1 cellular context compared by ENCODE assay signal in the genomic region with DNA sequence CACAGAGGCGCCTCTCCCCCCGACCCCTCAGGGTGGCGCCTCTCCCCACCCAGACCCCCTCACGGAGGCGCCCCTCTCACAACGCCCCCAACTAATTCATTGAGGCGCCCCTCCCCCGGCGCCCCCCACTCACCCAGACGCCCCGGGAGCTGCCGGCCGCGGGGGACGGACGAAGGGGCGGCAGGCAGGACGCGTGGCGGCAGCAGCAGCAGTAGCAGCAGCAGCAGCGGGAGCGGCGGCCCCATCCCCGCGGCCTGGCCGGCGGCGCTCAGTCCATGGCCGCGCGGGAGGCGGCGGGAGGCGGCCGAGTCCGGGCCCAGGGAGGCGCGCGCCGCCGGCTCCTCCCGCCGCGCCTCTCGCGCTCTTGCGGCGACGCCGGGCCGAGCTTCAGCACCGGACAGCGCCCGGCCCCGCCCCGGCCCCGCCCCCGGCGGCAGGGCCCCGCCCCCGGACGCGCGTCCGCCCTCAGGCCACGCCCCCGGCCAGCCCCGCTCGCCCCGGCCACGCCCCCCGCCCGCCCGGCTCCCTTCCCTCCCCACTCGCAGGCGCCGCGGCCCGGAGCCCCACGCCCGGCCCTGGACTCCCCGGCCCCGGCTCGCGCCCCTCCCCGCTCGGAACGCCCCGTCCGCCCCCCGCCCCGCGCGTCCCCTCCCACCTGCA.
TF ChIP-seq lines count a peak whose summit lies in the region.

TSS of gene PTPRN2 (minus strand) at position 399 of the 660 bp plus-strand sequence.

TF ChIP-seq in K562, 482 proteins besides CTCF, POLR2A, EP300 and RAD21 (continued from another document):
- peak; percentile 16; the same call in 1 of the 2 replicates for TF ChIP-seq CREB1 (IDR thresholded peaks at IDR 0.05)
- no peak for TF ChIP-seq CREB1 (CRISPR knock-in tag; IDR thresholded peaks at IDR 0.05)
- TF ChIP-seq CREM (IDR thresholded peaks at IDR 0.05; ENCODE audit: low read depth) = peak; percentile 53
- TF ChIP-seq, protein P1, sequence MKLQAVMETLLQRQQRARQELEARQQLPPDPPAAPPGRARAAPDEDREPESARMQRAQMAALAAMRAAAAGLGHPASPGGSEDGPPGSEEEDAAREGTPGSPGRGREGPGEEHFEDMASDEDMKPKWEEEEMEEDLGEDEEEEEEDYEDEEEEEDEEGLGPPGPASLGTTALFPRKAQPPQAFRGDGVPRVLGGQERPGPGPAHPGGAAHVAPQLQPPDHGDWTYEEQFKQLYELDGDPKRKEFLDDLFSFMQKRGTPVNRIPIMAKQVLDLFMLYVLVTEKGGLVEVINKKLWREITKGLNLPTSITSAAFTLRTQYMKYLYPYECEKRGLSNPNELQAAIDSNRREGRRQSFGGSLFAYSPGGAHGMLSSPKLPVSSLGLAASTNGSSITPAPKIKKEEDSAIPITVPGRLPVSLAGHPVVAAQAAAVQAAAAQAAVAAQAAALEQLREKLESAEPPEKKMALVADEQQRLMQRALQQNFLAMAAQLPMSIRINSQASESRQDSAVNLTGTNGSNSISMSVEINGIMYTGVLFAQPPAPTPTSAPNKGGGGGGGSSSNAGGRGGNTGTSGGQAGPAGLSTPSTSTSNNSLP (IDR thresholded peaks at IDR 0.05; ENCODE audit: borderline replicate concordance, low read depth, low read length) = no peak
- TF ChIP-seq REST (CRISPR knock-in tag; IDR thresholded peaks at IDR 0.05; ENCODE audit: low read depth) = peak; percentile 98
- peak; percentile 63; the same call in 1 of the 2 replicates for TF ChIP-seq CHD2 (IDR thresholded peaks at IDR 0.05; ENCODE audit: low read depth, low read length)
- no peak for TF ChIP-seq IRF2 (CRISPR knock-in tag; IDR thresholded peaks at IDR 0.05)
- 0 out of 2 replicates have a peak, but pooled peaks have one; percentile 22 for TF ChIP-seq SMC3 (conservative IDR thresholded peaks at IDR 0.05; ENCODE audit: insufficient read depth, low read depth, low read length)
- no peak for TF ChIP-seq ZSCAN29 (IDR thresholded peaks at IDR 0.05)
- TF ChIP-seq CCNT2 (IDR thresholded peaks at IDR 0.05; ENCODE audit: borderline replicate concordance, extremely low read depth, insufficient read length, low read depth, low read length) = peak; percentile 15
- no peak for TF ChIP-seq ZNF75A (CRISPR knock-in tag; IDR thresholded peaks at IDR 0.05)
- TF ChIP-seq GATAD2B (IDR thresholded peaks at IDR 0.05; ENCODE audit: borderline replicate concordance) = no peak
- no peak for TF ChIP-seq CBX3 (IDR thresholded peaks at IDR 0.05; ENCODE audit: borderline replicate concordance in 1 of 2, low read length in 2 of 2)
- TF ChIP-seq, protein P2, sequence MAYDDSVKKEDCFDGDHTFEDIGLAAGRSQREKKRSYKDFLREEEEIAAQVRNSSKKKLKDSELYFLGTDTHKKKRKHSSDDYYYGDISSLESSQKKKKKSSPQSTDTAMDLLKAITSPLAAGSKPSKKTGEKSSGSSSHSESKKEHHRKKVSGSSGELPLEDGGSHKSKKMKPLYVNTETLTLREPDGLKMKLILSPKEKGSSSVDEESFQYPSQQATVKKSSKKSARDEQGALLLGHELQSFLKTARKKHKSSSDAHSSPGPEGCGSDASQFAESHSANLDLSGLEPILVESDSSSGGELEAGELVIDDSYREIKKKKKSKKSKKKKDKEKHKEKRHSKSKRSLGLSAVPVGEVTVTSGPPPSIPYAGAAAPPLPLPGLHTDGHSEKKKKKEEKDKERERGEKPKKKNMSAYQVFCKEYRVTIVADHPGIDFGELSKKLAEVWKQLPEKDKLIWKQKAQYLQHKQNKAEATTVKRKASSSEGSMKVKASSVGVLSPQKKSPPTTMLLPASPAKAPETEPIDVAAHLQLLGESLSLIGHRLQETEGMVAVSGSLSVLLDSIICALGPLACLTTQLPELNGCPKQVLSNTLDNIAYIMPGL (CRISPR knock-in tag; IDR thresholded peaks at IDR 0.05) = no peak
